ENCODE assay signal across 1 cellular context in the genomic region with DNA sequence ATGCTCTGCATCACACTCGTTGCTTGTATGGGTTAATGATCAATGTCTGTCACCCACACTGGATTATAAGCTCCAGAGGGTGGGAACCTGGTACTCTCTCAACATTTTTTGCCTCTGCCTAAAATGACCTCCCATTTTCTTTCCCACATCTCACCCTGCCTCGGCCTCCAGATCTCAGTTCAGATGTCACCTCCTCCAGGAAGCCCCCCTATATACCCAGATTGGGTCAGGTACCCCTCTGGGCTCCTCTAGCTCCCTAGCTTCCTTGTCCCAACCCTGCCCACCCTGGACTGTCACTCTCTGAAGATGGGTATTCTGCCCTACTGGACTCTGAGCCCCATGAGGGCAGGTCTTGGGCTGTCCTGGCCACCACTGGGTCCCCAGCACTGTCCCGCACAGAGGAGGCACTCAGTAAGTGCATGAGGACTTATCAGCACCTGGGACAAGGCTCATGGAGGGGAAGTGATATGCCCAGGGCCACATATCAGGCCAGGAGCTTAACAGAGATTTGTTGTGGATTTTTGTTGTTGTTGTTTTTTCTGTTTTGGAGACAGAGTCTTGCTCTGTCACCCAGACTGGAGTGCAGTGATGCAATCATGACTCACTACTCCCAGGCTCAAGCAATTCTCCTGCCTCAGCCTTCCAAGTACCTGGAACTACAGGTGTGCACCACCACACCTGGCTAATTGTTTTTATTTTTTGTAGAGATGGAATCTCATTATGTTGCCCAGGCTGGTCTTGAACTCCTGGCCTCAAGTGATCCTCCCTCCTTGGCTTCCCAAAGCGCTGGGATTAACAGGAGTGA.
A peak's percentile ranks its signal among the peaks of the same experiment; 100 is the strongest.
TF ChIP-seq lines count a peak whose summit lies in the region.

No MANE protein-coding gene starts in this region.

TF ChIP-seq in A549, 52 proteins besides CTCF, POLR2A, EP300 and RAD21:
- TF ChIP-seq PBX3 (IDR thresholded peaks at IDR 0.05) (no peak), ZFP36 (IDR thresholded peaks at IDR 0.05; ENCODE audit: borderline replicate concordance, partially characterized antibody) (peak; percentile 58), REST (IDR thresholded peaks at IDR 0.05) (no peak), CEBPB (IDR thresholded peaks at IDR 0.05) (peak; percentile 20 to 51; a peak in 2 of 4 replicates), TP53 (CRISPR knock-in tag; IDR thresholded peaks at IDR 0.05) (no peak), FOSL2 (IDR thresholded peaks at IDR 0.05) (no peak), FOSL2 (CRISPR knock-in tag; IDR thresholded peaks at IDR 0.05) (peak; percentile 72), E2F6 (IDR thresholded peaks at IDR 0.05; ENCODE audit: borderline replicate concordance, low read depth) (no peak), TFCP2L1 (CRISPR knock-in tag; IDR thresholded peaks at IDR 0.05) (no peak), RNF2 (IDR thresholded peaks at IDR 0.05; ENCODE audit: borderline replicate concordance, low read depth) (no peak), RFX5 (IDR thresholded peaks at IDR 0.05) (no peak), MAZ (IDR thresholded peaks at IDR 0.05; ENCODE audit: borderline replicate concordance, low read depth, low read length) (no peak)
